3 cellular contexts compared by ENCODE assay signal in genomic region chr3:43166406-43166805, GRCh38.
TF ChIP-seq lines count a peak whose summit lies in the region.

No MANE protein-coding gene starts in this region.

TF ChIP-seq in HepG2, 621 proteins besides CTCF, POLR2A, EP300 and RAD21:
- TF ChIP-seq AGO1 (IDR thresholded peaks at IDR 0.05; ENCODE audit: low read depth, low read length, poor library complexity, severe bottlenecking) (no peak), ZNF160 (CRISPR knock-in tag; IDR thresholded peaks at IDR 0.05) (peak; percentile 97)

TF ChIP-seq in HEK293, 187 proteins besides CTCF, POLR2A, EP300 and RAD21:
- TF ChIP-seq ZNF140 (tag by site-specific recombination; IDR thresholded peaks at IDR 0.05) (no peak), ZNF133 (tag by site-specific recombination; IDR thresholded peaks at IDR 0.05) (peak; percentile 73), SETDB1 (IDR thresholded peaks at IDR 0.05; ENCODE audit: insufficient read length, low read length) (peak; percentile 90)

TF ChIP-seq in K562, 482 proteins besides CTCF, POLR2A, EP300 and RAD21:
- TF ChIP-seq KHSRP (IDR thresholded peaks at IDR 0.05) = no peak
- no peak for TF ChIP-seq ZFP30 (CRISPR knock-in tag; IDR thresholded peaks at IDR 0.05; ENCODE audit: borderline replicate concordance)
- no peak for TF ChIP-seq ZEB2 (IDR thresholded peaks at IDR 0.05)
- no peak for TF ChIP-seq RBM39 (optimal IDR thresholded peaks at IDR 0.05; ENCODE audit: low read depth, low read length)
- no peak for TF ChIP-seq HDAC1 (IDR thresholded peaks at IDR 0.05)
- TF ChIP-seq XRCC5 (IDR thresholded peaks at IDR 0.05; ENCODE audit: low read depth, low read length) = no peak
- TF ChIP-seq SNAPC5 (CRISPR knock-in tag; IDR thresholded peaks at IDR 0.05) = no peak
- TF ChIP-seq ZBTB5 (IDR thresholded peaks at IDR 0.05) = no peak
- TF ChIP-seq ZNF609 (CRISPR knock-in tag; IDR thresholded peaks at IDR 0.05; ENCODE audit: borderline replicate concordance) = no peak
- TF ChIP-seq ZNF280B (CRISPR knock-in tag; IDR thresholded peaks at IDR 0.05) = peak; percentile 86
- no peak for TF ChIP-seq NCOA2 (IDR thresholded peaks at IDR 0.05; ENCODE audit: partially characterized antibody in 2 of 2)
- no peak for TF ChIP-seq THRB (CRISPR knock-in tag; conservative IDR thresholded peaks at IDR 0.05)
- TF ChIP-seq POLR2G (IDR thresholded peaks at IDR 0.05; ENCODE audit: low read depth, low read length) = no peak
- 0 out of 3 replicates have a peak, but pooled peaks of 1 of the 2 experiments have one; percentile 36 for TF ChIP-seq CBX3 (IDR thresholded peaks at IDR 0.05; ENCODE audit: borderline replicate concordance in 1 of 2, low read length in 2 of 2)
- TF ChIP-seq ZNF507 (tag; conservative IDR thresholded peaks at IDR 0.05) = no peak
- no peak for TF ChIP-seq SNIP1 (IDR thresholded peaks at IDR 0.05; ENCODE audit: low read depth)
- no peak for TF ChIP-seq ZSCAN29 (IDR thresholded peaks at IDR 0.05)
- no peak for TF ChIP-seq ZNF75A (CRISPR knock-in tag; IDR thresholded peaks at IDR 0.05)
- TF ChIP-seq TRIM28 (IDR thresholded peaks at IDR 0.05) = peak; percentile 81; the same call in 1 of the 2 replicates
- TF ChIP-seq HLTF (IDR thresholded peaks at IDR 0.05) = no peak
